In genomic region chr20:31924561-31924960, GRCh38 we compare ENCODE assay signal across 32 cellular contexts. TPM values are rescaled to one million over a fixed set of nuclear protein-coding genes. Genes with fewer than 3 reads are reported as not detected.
"Had no signal": no experiment of that assay in that cellular context is flagged by ENCODE, and none has a peak within 500 bp of the region (broad histone marks: within the 10 kb centered on the region; RNA-seq: fewer than 3 reads in every experiment).

No MANE protein-coding gene starts in this region.

- H3K27me3 ChIP-seq: colonic mucosa had no signal

- H3K9me3 ChIP-seq: colonic mucosa, esophagus squamous epithelium, gastroesophageal sphincter had no signal

- H3K9me3 Mint-ChIP-seq: activated CD4-positive, alpha-beta T cell treated with anti-CD3 and anti-CD28 coated beads, Interleukin-2, amount 10 ng/mL, durations not matched to agents 7 days and 5 days; activated CD8-positive, alpha-beta T cell treated with anti-CD3 and anti-CD28 coated beads for 36 hours; activated T-cell treated with anti-CD3 and anti-CD28 coated beads, Interleukin-2, amount 50 U/mL, for 4 hours; activated T-helper 17 cell treated with anti-CD3 and anti-CD28 coated beads, Interleukin-2, amount 50 U/mL, for 72 hours had no signal

- ATAC-seq: activated CD4-positive, alpha-beta T cell treated with anti-CD3 and anti-CD28 coated beads for 36 hours; activated T-cell treated with anti-CD3 and anti-CD28 coated beads, Interleukin-2, amount 50 U/mL, for 4 hours; activated T-helper 17 cell treated with anti-CD3 and anti-CD28 coated beads, Interleukin-2, amount 50 U/mL, for 72 hours; gastroesophageal sphincter had no signal

- H3K36me3 Mint-ChIP-seq: activated naive CD8-positive, alpha-beta T cell had no signal

- H3K36me3 ChIP-seq: brain microvascular endothelial cell, colonic mucosa, esophagus squamous epithelium, gastroesophageal sphincter had no signal

- H3K27ac Mint-ChIP-seq: activated CD4-positive, alpha-beta T cell treated with anti-CD3 and anti-CD28 coated beads for 36 hours; activated CD4-positive, alpha-beta T cell treated with anti-CD3 and anti-CD28 coated beads, Interleukin-2, amount 10 ng/mL, durations not matched to agents 7 days and 5 days; activated CD8-positive, alpha-beta T cell treated with anti-CD3 and anti-CD28 coated beads for 36 hours; activated naive CD8-positive, alpha-beta T cell; activated T-helper 17 cell treated with anti-CD3 and anti-CD28 coated beads, Interleukin-2, amount 50 U/mL, for 72 hours had no signal

- H3K27ac ChIP-seq: brain microvascular endothelial cell, colonic mucosa, epithelial cell of prostate, esophagus squamous epithelium, gastroesophageal sphincter had no signal

- H3K4me1 ChIP-seq: colonic mucosa, gastroesophageal sphincter had no signal

- H3K4me1 Mint-ChIP-seq: activated CD4-positive, alpha-beta T cell treated with anti-CD3 and anti-CD28 coated beads for 36 hours; activated CD4-positive, alpha-beta T cell treated with anti-CD3 and anti-CD28 coated beads, Interleukin-2, amount 10 ng/mL, durations not matched to agents 7 days and 5 days; activated T-helper 17 cell treated with anti-CD3 and anti-CD28 coated beads, Interleukin-2, amount 50 U/mL, for 72 hours had no signal

- H3K4me3 ChIP-seq: colonic mucosa, esophagus squamous epithelium, gastroesophageal sphincter had no signal

- H3K4me3 Mint-ChIP-seq: activated CD4-positive, alpha-beta T cell treated with anti-CD3 and anti-CD28 coated beads for 36 hours; activated CD4-positive, alpha-beta T cell treated with anti-CD3 and anti-CD28 coated beads, Interleukin-2, amount 10 ng/mL, durations not matched to agents 7 days and 5 days; activated CD8-positive, alpha-beta T cell treated with anti-CD3 and anti-CD28 coated beads for 36 hours; activated naive CD8-positive, alpha-beta T cell; activated T-cell treated with anti-CD3 and anti-CD28 coated beads, Interleukin-2, amount 50 U/mL, for 4 hours; activated T-helper 17 cell treated with anti-CD3 and anti-CD28 coated beads, Interleukin-2, amount 50 U/mL, for 72 hours had no signal

- DNase-seq: activated CD4-positive, alpha-beta T cell treated with anti-CD3 and anti-CD28 coated beads for 36 hours; activated CD4-positive, alpha-beta T cell treated with anti-CD3 and anti-CD28 coated beads, Interleukin-2, amount 10 ng/mL, durations not matched to agents 7 days and 5 days; activated CD4-positive, alpha-beta T cell treated with anti-CD3 and anti-CD28 coated beads, Interleukin-2, amount 50 U/mL, for 48 hours; activated CD4-positive, CD25-positive, alpha-beta regulatory T cell; activated CD4-positive, CD25-positive, alpha-beta regulatory T cell treated with anti-CD3 and anti-CD28 coated beads, Interleukin-2, amount 50 U/mL, for 72 hours; activated CD8-positive, alpha-beta memory T cell treated with anti-CD3 and anti-CD28 coated beads for 24 hours; activated CD8-positive, alpha-beta T cell treated with anti-CD3 and anti-CD28 coated beads for 36 hours; activated effector memory CD4-positive, alpha-beta T cell treated with Interleukin-2 at 50 U/mL for 16 hours; activated gamma-delta T cell treated with Interleukin-2 at 50 U/mL for 16 hours; activated naive CD4-positive, alpha-beta T cell treated with anti-CD3 and anti-CD28 coated beads, Interleukin-2, amount 50 U/mL, for 16 hours; activated naive CD4-positive, alpha-beta T cell treated with Interleukin-2 at 50 U/mL for 16 hours; activated T-cell treated with anti-CD3 and anti-CD28 coated beads, Interleukin-2, amount 50 U/mL, for 4 hours; amniotic stem cell; anterior cingulate cortex; brain microvascular endothelial cell; caudate nucleus; colonic mucosa; effector CD8-positive, alpha-beta T cell; esophagus squamous epithelium; foreskin melanocyte; T-helper 2 cell had no signal

RNA-seq across cellular contexts. Expression of gene XKR7, which starts 43.4 kb away (rescaled TPM):
- total RNA-seq: activated CD8-positive, alpha-beta T cell treated with anti-CD3 and anti-CD28 coated beads for 36 hours; activated T-cell treated with anti-CD3 and anti-CD28 coated beads, Interleukin-2, amount 50 U/mL, for 4 hours; bronchial epithelial cell; dermis microvascular lymphatic vessel endothelial cell; esophagus squamous epithelium; fibroblast of lung; fibroblast of villous mesenchyme; glomerular endothelial cell; T-helper 1 cell treated with Interleukin-12 subunit alpha and Interleukin-12 subunit beta and Interleukin-4 antibody, amounts not matched to agents 30 ng/mL and 1 ng/mL, for 36 hours had no signal
- polyA plus RNA-seq: endothelial cell of umbilical vein, fibroblast of lung had no signal

RNA-seq across cellular contexts. Expression of gene TTLL9, which starts 54.1 kb away (rescaled TPM):
- total RNA-seq: activated CD4-positive, alpha-beta T cell treated with anti-CD3 and anti-CD28 coated beads for 36 hours; activated CD4-positive, alpha-beta T cell treated with anti-CD3 and anti-CD28 coated beads, Interleukin-2, amount 10 ng/mL, durations not matched to agents 7 days and 5 days; activated CD8-positive, alpha-beta T cell treated with anti-CD3 and anti-CD28 coated beads for 36 hours; activated T-cell treated with anti-CD3 and anti-CD28 coated beads, Interleukin-2, amount 50 U/mL, for 4 hours; activated T-helper 17 cell treated with anti-CD3 and anti-CD28 coated beads, Interleukin-2, amount 50 U/mL, for 72 hours; bronchial epithelial cell; colonic mucosa; dermis microvascular lymphatic vessel endothelial cell; endothelial cell of umbilical vein; fibroblast of lung; fibroblast of villous mesenchyme; T-helper 1 cell treated with Interleukin-12 subunit alpha and Interleukin-12 subunit beta and Interleukin-4 antibody, amounts not matched to agents 30 ng/mL and 1 ng/mL, for 36 hours had no signal

RNA-seq across cellular contexts. Expression of gene DUSP15, which starts 54.2 kb away (rescaled TPM):
- total RNA-seq: activated CD4-positive, alpha-beta T cell treated with anti-CD3 and anti-CD28 coated beads for 36 hours; activated CD4-positive, alpha-beta T cell treated with anti-CD3 and anti-CD28 coated beads, Interleukin-2, amount 10 ng/mL, durations not matched to agents 7 days and 5 days; activated CD8-positive, alpha-beta T cell treated with anti-CD3 and anti-CD28 coated beads for 36 hours; activated T-cell treated with anti-CD3 and anti-CD28 coated beads, Interleukin-2, amount 50 U/mL, for 4 hours; activated T-helper 17 cell treated with anti-CD3 and anti-CD28 coated beads, Interleukin-2, amount 50 U/mL, for 72 hours; bronchial epithelial cell; endothelial cell of umbilical vein; fibroblast of lung; fibroblast of villous mesenchyme; T-helper 1 cell treated with Interleukin-12 subunit alpha and Interleukin-12 subunit beta and Interleukin-4 antibody, amounts not matched to agents 30 ng/mL and 1 ng/mL, for 36 hours had no signal
